8 cellular contexts compared by ENCODE assay signal in genomic region chr6:7505196-7505699, GRCh38. TPM values are rescaled to one million over a fixed set of nuclear protein-coding genes. Genes with fewer than 3 reads are reported as not detected.
DNase-seq lines count a peak whose midpoint lies in the region; ATAC-seq and TF ChIP-seq lines count a peak whose summit lies in the region.

No MANE protein-coding gene starts in this region.

- peaks cover 4 to 6% of the 10 kb centered on the region in 2 experiments; a peak in 1 of 4 replicates for H3K4me1 ChIP-seq in SK-N-SH (ENCODE audit: control insufficient read depth in 1 of 2, insufficient read depth in 2 of 2, low read depth in 1 of 2, low read length in 1 of 2)
- peaks cover 0 to 9% (median 0%) of the 10 kb centered on the region in 12 donors for H3K4me1 ChIP-seq in heart left ventricle
- H3K4me1 ChIP-seq in skeletal muscle satellite cell (ENCODE audit: control insufficient read depth, insufficient read depth, low read length) = peaks cover 7% of the 10 kb centered on the region

- CTCF ChIA-PET in SK-N-SH (lab: Yijun Ruan, JAX) = interaction anchor here (1.2 kb wide), 1 partner anchor 116 kb away, joined by 3 read pairs; the partner anchor contains the start of genes CAGE1 and RIOK1

- H2AFZ ChIP-seq in SK-N-SH (ENCODE audit: low read depth) = no peak overlapping the region; the same call in 1 of the 2 replicates

- no peak overlapping the region for H3K9ac ChIP-seq in SK-N-SH
- H3K9ac ChIP-seq in skeletal muscle satellite cell (ENCODE audit: low read depth, low read length) = peak overlapping the region; percentile 17

- intact Hi-C loops in heart left ventricle (cut with DNase I) = no loop called here

- H3K9me2 ChIP-seq in SK-N-SH = no peaks in the 10 kb centered on the region

- TF ChIP-seq RAD21 in SK-N-SH (IDR thresholded peaks at IDR 0.05; ENCODE audit: low read length) = no peak

- H3K36me3 ChIP-seq in SK-N-SH (replicated peaks in 1 of 2; ENCODE audit: control insufficient read depth in 1 of 2, insufficient read depth in 2 of 2, low read length in 1 of 2) = no peaks in the 10 kb centered on the region
- no peaks in the 10 kb centered on the region for H3K36me3 ChIP-seq in heart left ventricle
- H3K36me3 ChIP-seq in skeletal muscle satellite cell (ENCODE audit: insufficient read depth, low read length) = no peaks in the 10 kb centered on the region

- ATAC-seq in heart left ventricle = peak in 3 of 4 donors; percentile 28 to 43 (median 34)
- no peak for ATAC-seq in HG03378 (IDR thresholded peaks at IDR 0.05; ENCODE audit: unreplicated experiment)
- no peak for ATAC-seq in GM18907 (IDR thresholded peaks at IDR 0.05; ENCODE audit: unreplicated experiment)

- DNase-seq in D341Med (ENCODE audit: low spot score) = peak; percentile 45
- peak; percentile 60 for DNase-seq in LHCN-M2 (ENCODE audit: low read depth)
- DNase-seq in SK-N-SH = peak; percentile 41
- peak in 1 of 5 donors; percentile 41 for DNase-seq in heart left ventricle
- no peak for DNase-seq in activated CD4-positive, alpha-beta T cell treated with anti-CD3 and anti-CD28 coated beads for 1 hour

- no peak for TF ChIP-seq CTCF in SK-N-SH (IDR thresholded peaks at IDR 0.05)
- no peak for TF ChIP-seq CTCF in heart left ventricle (IDR thresholded peaks at IDR 0.05)

- no peak for TF ChIP-seq EP300 in SK-N-SH (IDR thresholded peaks at IDR 0.05; ENCODE audit: borderline replicate concordance in 1 of 2, low read depth in 1 of 2, low read length in 1 of 2)

- H3K9me3 ChIP-seq in SK-N-SH = no peaks in the 10 kb centered on the region
- H3K9me3 ChIP-seq in heart left ventricle = no peaks in the 10 kb centered on the region
- no peaks in the 10 kb centered on the region for H3K9me3 ChIP-seq in skeletal muscle satellite cell (replicated peaks; ENCODE audit: low read length)

- H3F3A ChIP-seq in SK-N-SH (replicated peaks; ENCODE audit: insufficient read depth) = no peaks in the 10 kb centered on the region

- no peaks in the 10 kb centered on the region for H3K79me2 ChIP-seq in SK-N-SH (ENCODE audit: insufficient read depth)

- H3K4me3 ChIP-seq in SK-N-SH (ENCODE audit: low read depth in 2 of 2, low read length in 1 of 2) (no peak overlapping the region), heart left ventricle (no peak overlapping the region), skeletal muscle satellite cell (ENCODE audit: low read length) (no peak overlapping the region)

- peak overlapping the region; percentile 35; the same call in 1 of the 2 replicates for H3K4me2 ChIP-seq in SK-N-SH
- H3K4me2 ChIP-seq in skeletal muscle satellite cell (ENCODE audit: low read length) = peak overlapping the region; percentile 49

- no peak for TF ChIP-seq POLR2A in heart left ventricle (IDR thresholded peaks at IDR 0.05)

- H3K27ac ChIP-seq in SK-N-SH (ENCODE audit: low read depth in 2 of 2, low read length in 1 of 2) (no peak overlapping the region), heart left ventricle (no peak overlapping the region)

- no peaks in the 10 kb centered on the region; the same call in 1 of the 2 replicates for H3K27me3 ChIP-seq in SK-N-SH (ENCODE audit: insufficient read depth)
- peaks cover 0 to 3% (median 0%) of the 10 kb centered on the region in 9 donors for H3K27me3 ChIP-seq in heart left ventricle
- H3K27me3 ChIP-seq in skeletal muscle satellite cell (ENCODE audit: control insufficient read depth, insufficient read depth, low read length) = no peaks in the 10 kb centered on the region

- POLR2A ChIA-PET in SK-N-SH (lab: Yijun Ruan, JAX) = no interaction called here

- WGBS in SK-N-SH (ENCODE audit: low lambda C conversion rate) = 13% methylated on average over 6 of the region's 10 CpGs
- 21 to 32% (median 27%) methylated on average over 9 to 10 of the region's 10 CpGs for WGBS in heart left ventricle, 4 donors

- H4K20me1 ChIP-seq in SK-N-SH (ENCODE audit: insufficient read depth) = no peaks in the 10 kb centered on the region

TF ChIP-seq in SK-N-SH, 30 proteins besides CTCF, POLR2A, EP300 and RAD21:
- no peak for TF ChIP-seq CHD2 (IDR thresholded peaks at IDR 0.05; ENCODE audit: low read length, partially characterized antibody)
- peak; percentile 71; the same call in 1 of the 2 replicates for TF ChIP-seq RCOR1 (IDR thresholded peaks at IDR 0.05; ENCODE audit: low read length)

RNA-seq across cellular contexts. Expression of gene DSP, which starts 36.2 kb away (rescaled TPM):
- total RNA-seq in LHCN-M2 (2014; rRNA removed) (4.5 and 5.5 TPM in 2 replicates), heart left ventricle (100 to 1,000 TPM; 238 to 373 (median 337) TPM)
- 31.8 TPM for polyA plus RNA-seq in LHCN-M2 (2012)
- polyA plus RNA-seq in SK-N-SH (2012; rRNA removed) (0.02 TPM in 1 of 2 replicates, not detected in the other), heart left ventricle (100 to 1,000 TPM in 1 of 2 donors, 10 to 100 TPM in 1; 81.9 to 130 TPM)
- 0.01 TPM in 1 of 2 replicates, not detected in the other for polyA plus RNA-seq in SK-N-SH (2012; cell fraction: cytosol; rRNA removed)
- polyA plus RNA-seq in SK-N-SH (2012; cell fraction: nucleus; rRNA removed) = 0.01 TPM in 1 of 2 replicates, not detected in the other
- 0.76 and 2.4 TPM in 2 replicates for total RNA-seq in skeletal muscle satellite cell (2012; rRNA removed)

Comparison
In these comparisons a context has a peak if more than half of its experiments do, and no peak if none do; other contexts are left out.
1. ATAC-seq: peak in heart left ventricle (3 of 4); none in HG03378 (single experiment) and GM18907 (single experiment).
2. RNA of gene DSP, which starts 36.2 kb away (total RNA-seq): 238 to 373 TPM in heart left ventricle; 4.5 to 5.5 TPM in LHCN-M2; every median in the first group is over 10 times any median in the second.